ENCODE assay signal across 27 cellular contexts in the genomic region with DNA sequence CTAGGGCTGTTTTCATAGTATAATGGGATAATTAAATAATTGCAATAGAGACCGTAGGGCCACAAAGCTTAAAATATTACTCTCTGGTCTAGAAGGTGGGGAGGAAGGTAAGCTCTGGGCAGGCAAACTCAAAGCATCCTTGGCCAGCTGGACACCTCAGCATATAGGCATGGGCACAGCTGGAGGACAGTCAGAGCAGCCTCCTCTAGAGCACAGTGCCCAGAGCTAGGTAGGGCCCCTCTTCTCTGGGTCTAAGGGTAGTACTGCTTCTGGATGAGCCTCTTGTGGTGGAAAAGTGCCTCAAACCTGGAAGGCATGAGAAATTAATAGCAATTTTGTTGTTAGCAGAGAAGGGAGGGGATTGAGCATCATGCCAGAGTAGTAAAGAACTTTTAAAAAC.
"Had no signal": no experiment of that assay in that cellular context is flagged by ENCODE, and none has a peak within 500 bp of the region (broad histone marks: within the 10 kb centered on the region; RNA-seq: fewer than 3 reads in every experiment).

No MANE protein-coding gene starts in this region.

- H3K36me3 Mint-ChIP-seq: activated naive CD4-positive, alpha-beta T cell treated with anti-CD3 and anti-CD28 coated beads, Interleukin-2, amount 10 ng/mL, durations not matched to agents 7 days and 5 days; activated naive CD8-positive, alpha-beta T cell treated with anti-CD3 and anti-CD28 coated beads, Interleukin-2, amount 10 ng/mL, durations not matched to agents 7 days and 5 days; T-cell had no signal

- H3K27ac ChIP-seq: adrenal gland, SK-N-MC had no signal

- H3K27me3 Mint-ChIP-seq: activated CD8-positive, alpha-beta T cell treated with anti-CD3 and anti-CD28 coated beads for 36 hours; activated naive CD8-positive, alpha-beta T cell treated with anti-CD3 and anti-CD28 coated beads, Interleukin-2, amount 10 ng/mL, durations not matched to agents 7 days and 5 days; T-cell had no signal

- H3K4me3 ChIP-seq: adrenal gland, SK-N-MC had no signal

- H3K36me3 ChIP-seq: adrenal gland had no signal

- DNase-seq: activated CD4-positive, alpha-beta T cell treated with anti-CD3 and anti-CD28 coated beads for 4 hours; activated CD8-positive, alpha-beta memory T cell treated with anti-CD3 and anti-CD28 coated beads, Interleukin-2, amount 50 U/mL, for 4 hours; activated CD8-positive, alpha-beta T cell treated with anti-CD3 and anti-CD28 coated beads for 36 hours; activated gamma-delta T cell treated with Interleukin-2 at 50 U/mL for 16 hours; activated naive CD4-positive, alpha-beta T cell treated with anti-CD3 and anti-CD28 coated beads, Interleukin-2, amount 10 ng/mL, durations not matched to agents 7 days and 5 days; activated naive CD8-positive, alpha-beta T cell treated with anti-CD3 and anti-CD28 coated beads, Interleukin-2, amount 10 ng/mL, durations not matched to agents 7 days and 5 days; activated T-cell treated with anti-CD3 and anti-CD28 coated beads, Interleukin-2, amount 50 U/mL, for 72 hours; central memory CD4-positive, alpha-beta T cell; KBM-7; NCI-H1105 treated with DMSO at 0.1 percent for 48 hours; NCI-H1436 treated with DMSO at 0.1 percent for 48 hours; NCI-H1930; NCI-H2171; NCI-H2227 treated with DMSO at 0.1 percent for 48 hours; NCI-H524 treated with DMSO at 0.1 percent for 48 hours; NCI-H774; NK-92 treated with Interleukin-12 subunit alpha and Interleukin-12 subunit beta, amount 100 ng/mL, for 24 hours; OCI-M1; RPMI8226; T-cell; T-helper 2 cell; T1000 had no signal

- H3K9me3 ChIP-seq: adrenal gland had no signal

- H3K27me3 ChIP-seq: adrenal gland had no signal

- H3K4me1 ChIP-seq: adrenal gland had no signal

- H3K4me1 Mint-ChIP-seq: activated naive CD4-positive, alpha-beta T cell treated with anti-CD3 and anti-CD28 coated beads, Interleukin-2, amount 10 ng/mL, durations not matched to agents 7 days and 5 days; activated naive CD8-positive, alpha-beta T cell treated with anti-CD3 and anti-CD28 coated beads, Interleukin-2, amount 10 ng/mL, durations not matched to agents 7 days and 5 days; T-cell had no signal

- ATAC-seq: activated CD4-positive, CD25-positive, alpha-beta regulatory T cell treated with anti-CD3 and anti-CD28 coated beads, Interleukin-2, amount 50 U/mL, for 24 hours; activated CD8-positive, alpha-beta T cell treated with anti-CD3 and anti-CD28 coated beads for 36 hours; activated T-cell treated with anti-CD3 and anti-CD28 coated beads, Interleukin-2, amount 50 U/mL, for 72 hours; Panc1; T-cell had no signal

- H3K4me3 Mint-ChIP-seq: activated CD8-positive, alpha-beta T cell treated with anti-CD3 and anti-CD28 coated beads for 36 hours; activated naive CD4-positive, alpha-beta T cell treated with anti-CD3 and anti-CD28 coated beads, Interleukin-2, amount 10 ng/mL, durations not matched to agents 7 days and 5 days; activated naive CD8-positive, alpha-beta T cell treated with anti-CD3 and anti-CD28 coated beads, Interleukin-2, amount 10 ng/mL, durations not matched to agents 7 days and 5 days; activated T-cell treated with anti-CD3 and anti-CD28 coated beads, Interleukin-2, amount 50 U/mL, for 72 hours; T-cell had no signal

- H3K27ac Mint-ChIP-seq: activated CD8-positive, alpha-beta T cell treated with anti-CD3 and anti-CD28 coated beads for 36 hours; activated naive CD4-positive, alpha-beta T cell treated with anti-CD3 and anti-CD28 coated beads, Interleukin-2, amount 10 ng/mL, durations not matched to agents 7 days and 5 days; activated naive CD8-positive, alpha-beta T cell treated with anti-CD3 and anti-CD28 coated beads, Interleukin-2, amount 10 ng/mL, durations not matched to agents 7 days and 5 days; activated T-cell treated with anti-CD3 and anti-CD28 coated beads, Interleukin-2, amount 50 U/mL, for 72 hours; activated T-helper 2 cell treated with anti-CD3 and anti-CD28 coated beads, Interferon-gamma antibody, Interleukin-2, Interleukin-4, amounts not matched to agents 10 μg/mL and 5 μg/mL and 100 μg/mL, durations not matched to agents 14 hours and 24 hours and 36 hours; T-cell had no signal

- H3K9me3 Mint-ChIP-seq: activated CD8-positive, alpha-beta T cell treated with anti-CD3 and anti-CD28 coated beads for 36 hours; activated naive CD4-positive, alpha-beta T cell treated with anti-CD3 and anti-CD28 coated beads, Interleukin-2, amount 10 ng/mL, durations not matched to agents 7 days and 5 days; activated naive CD8-positive, alpha-beta T cell treated with anti-CD3 and anti-CD28 coated beads, Interleukin-2, amount 10 ng/mL, durations not matched to agents 7 days and 5 days; activated T-cell treated with anti-CD3 and anti-CD28 coated beads, Interleukin-2, amount 50 U/mL, for 72 hours; activated T-helper 2 cell treated with anti-CD3 and anti-CD28 coated beads, Interferon-gamma antibody, Interleukin-2, Interleukin-4, amounts not matched to agents 10 μg/mL and 5 μg/mL and 100 μg/mL, durations not matched to agents 14 hours and 24 hours and 36 hours; T-cell had no signal
